ENCODE assay signal across 1 cellular context in genomic region chr14:94681300-94682060, GRCh38.
TF ChIP-seq lines count a peak whose summit lies in the region.

No MANE protein-coding gene starts in this region.

TF ChIP-seq in HepG2, 621 proteins besides CTCF, POLR2A, EP300 and RAD21 (continued from another document and continues in another):
- peak; percentile 100 for TF ChIP-seq ATF2 (CRISPR knock-in tag; IDR thresholded peaks at IDR 0.05)
- TF ChIP-seq ARHGAP35 (CRISPR knock-in tag; IDR thresholded peaks at IDR 0.05; ENCODE audit: borderline replicate concordance) = no peak
- no peak for TF ChIP-seq RFX3 (CRISPR knock-in tag; IDR thresholded peaks at IDR 0.05)
- TF ChIP-seq TBL1XR1 (IDR thresholded peaks at IDR 0.05; ENCODE audit: borderline replicate concordance, low read length, partially characterized antibody) = no peak
- TF ChIP-seq ZBTB43 (CRISPR knock-in tag; conservative IDR thresholded peaks at IDR 0.05) = no peak
- no peak for TF ChIP-seq ZNF138 (CRISPR knock-in tag; IDR thresholded peaks at IDR 0.05; ENCODE audit: low read depth)
- 0 out of 2 replicates have a peak, but pooled peaks have one; percentile 48 for TF ChIP-seq ZNF24 (IDR thresholded peaks at IDR 0.05)
- peak; percentile 27; the same call in 1 of the 2 replicates for TF ChIP-seq ZNF616 (CRISPR knock-in tag; IDR thresholded peaks at IDR 0.05; ENCODE audit: low read depth)
- peak; percentile 90 for TF ChIP-seq ZBTB21 (CRISPR knock-in tag; IDR thresholded peaks at IDR 0.05)
- TF ChIP-seq ZNF546 (CRISPR knock-in tag; conservative IDR thresholded peaks at IDR 0.05) = no peak
- no peak for TF ChIP-seq AFF4 (CRISPR knock-in tag; IDR thresholded peaks at IDR 0.05)
- TF ChIP-seq ZSCAN30 (CRISPR knock-in tag; IDR thresholded peaks at IDR 0.05) = no peak
- TF ChIP-seq ZNF646 (CRISPR knock-in tag; IDR thresholded peaks at IDR 0.05) = no peak
- TF ChIP-seq KLF15 (CRISPR knock-in tag; IDR thresholded peaks at IDR 0.05; ENCODE audit: borderline replicate concordance) = no peak
- no peak for TF ChIP-seq SOX6 (IDR thresholded peaks at IDR 0.05)
- TF ChIP-seq SOX6 (CRISPR knock-in tag; IDR thresholded peaks at IDR 0.05) = peak; percentile 42; the same call in 1 of the 2 replicates
- 0 out of 2 replicates have a peak, but pooled peaks have one; percentile 36 for TF ChIP-seq ADNP (CRISPR knock-in tag; IDR thresholded peaks at IDR 0.05)
- no peak for TF ChIP-seq KLF9 (CRISPR knock-in tag; IDR thresholded peaks at IDR 0.05; ENCODE audit: low read depth)
- 0 out of 2 replicates have a peak, but pooled peaks have one; percentile 24 for TF ChIP-seq TFDP2 (CRISPR knock-in tag; IDR thresholded peaks at IDR 0.05)
- no peak for TF ChIP-seq MTF1 (CRISPR knock-in tag; IDR thresholded peaks at IDR 0.05)
- TF ChIP-seq XBP1 (CRISPR knock-in tag; IDR thresholded peaks at IDR 0.05) = peak; percentile 30; the same call in 1 of the 2 replicates
- TF ChIP-seq CREM (IDR thresholded peaks at IDR 0.05) = peak; percentile 81
- no peak for TF ChIP-seq CREM (CRISPR knock-in tag; IDR thresholded peaks at IDR 0.05)
- TF ChIP-seq HDAC2 (CRISPR knock-in tag; IDR thresholded peaks at IDR 0.05) = peak; percentile 49; the same call in 1 of the 2 replicates
- no peak for TF ChIP-seq ZNF280D (CRISPR knock-in tag; IDR thresholded peaks at IDR 0.05)
- no peak for TF ChIP-seq ZSCAN21 (CRISPR knock-in tag; IDR thresholded peaks at IDR 0.05; ENCODE audit: borderline replicate concordance)
- 0 out of 2 replicates have a peak, but pooled peaks have one; percentile 58 for TF ChIP-seq ZSCAN5A (CRISPR knock-in tag; IDR thresholded peaks at IDR 0.05; ENCODE audit: borderline replicate concordance)
- no peak for TF ChIP-seq TERF1 (CRISPR knock-in tag; IDR thresholded peaks at IDR 0.05)
- 0 out of 2 replicates have a peak, but pooled peaks have one; percentile 55 for TF ChIP-seq ZNF230 (CRISPR knock-in tag; IDR thresholded peaks at IDR 0.05)
- no peak for TF ChIP-seq ZNF431 (CRISPR knock-in tag; IDR thresholded peaks at IDR 0.05; ENCODE audit: borderline replicate concordance, low read depth)
- TF ChIP-seq ATF3 (CRISPR knock-in tag; IDR thresholded peaks at IDR 0.05) = peak; percentile 95
- no peak for TF ChIP-seq HMG20A (CRISPR knock-in tag; IDR thresholded peaks at IDR 0.05; ENCODE audit: borderline replicate concordance)
- peak; percentile 11 for TF ChIP-seq CHD4 (IDR thresholded peaks at IDR 0.05; ENCODE audit: borderline replicate concordance, low read length)
- no peak for TF ChIP-seq BATF2 (CRISPR knock-in tag; IDR thresholded peaks at IDR 0.05)
- peak; percentile 93 for TF ChIP-seq JUND (CRISPR knock-in tag; IDR thresholded peaks at IDR 0.05)
- 0 out of 2 replicates have a peak, but pooled peaks have one; percentile 33 for TF ChIP-seq KDM5B (CRISPR knock-in tag; IDR thresholded peaks at IDR 0.05; ENCODE audit: borderline replicate concordance)
- no peak for TF ChIP-seq ZNF383 (CRISPR knock-in tag; IDR thresholded peaks at IDR 0.05; ENCODE audit: borderline replicate concordance)
- TF ChIP-seq TARDBP (CRISPR knock-in tag; IDR thresholded peaks at IDR 0.05) = 0 out of 2 replicates have a peak, but pooled peaks have one; percentile 53
